Comparison of ENCODE assay signal across 8 cellular contexts in genomic region chr7:138979988-138980574, GRCh38. TPM values are rescaled to one million over a fixed set of nuclear protein-coding genes. Genes with fewer than 3 reads are reported as not detected.
A peak's percentile ranks its signal among the peaks of the same experiment; 100 is the strongest.
DNase-seq lines count a peak whose midpoint lies in the region; ATAC-seq and TF ChIP-seq lines count a peak whose summit lies in the region.

No MANE protein-coding gene starts in this region.

- H3K36me3 Mint-ChIP-seq in naive B cell = no peaks in the 10 kb centered on the region

- H2AK9ac ChIP-seq in IMR-90 (replicated peaks; ENCODE audit: low read depth, low read length, poor library complexity) = peak overlapping the region; percentile 71

- H3K56ac ChIP-seq in IMR-90 (ENCODE audit: extremely low read depth, insufficient read depth, low read length) = no peak overlapping the region

- H3K27ac ChIP-seq in IMR-90 (ENCODE audit: insufficient read depth, low read length) = no peak overlapping the region
- H3K27ac ChIP-seq in caudate nucleus (ENCODE audit: low read depth, low read length) = peak overlapping the region; percentile 40

- 0 out of 2 replicates have a peak, but pooled peaks cover 5% of the 10 kb centered on the region for H4K20me1 ChIP-seq in IMR-90 (ENCODE audit: insufficient read depth, low read length)

- no TSS peak for BruUV-seq in IMR-90 (replicated peaks; lab: Mats Ljungman, UMichigan)

- no peak for TF ChIP-seq RAD21 in IMR-90 (IDR thresholded peaks at IDR 0.05; ENCODE audit: low read length)

- H3K4me1 ChIP-seq in BE2C (peaks cover 10% of the 10 kb centered on the region; the same call in 1 of the 2 replicates), IMR-90 (ENCODE audit: control insufficient read depth, insufficient read depth, low read length) (peaks cover 3% of the 10 kb centered on the region; the same call in 1 of the 2 replicates)

- H2AFZ ChIP-seq in IMR-90 (replicated peaks; ENCODE audit: low read length, poor library complexity) = peak overlapping the region; percentile 85

- no peak for ATAC-seq in IMR-90 (ENCODE audit: low read depth)
- ATAC-seq in naive B cell (ENCODE audit: low read depth in 2 of 2) = no peak
- no peak for ATAC-seq in HG03432 (IDR thresholded peaks at IDR 0.05; ENCODE audit: unreplicated experiment)

- peak overlapping the region; percentile 82 for H3K4me2 ChIP-seq in IMR-90 (ENCODE audit: low read depth, low read length)

- H3K14ac ChIP-seq in IMR-90 (replicated peaks; ENCODE audit: low read depth, low read length) = no peak overlapping the region; the same call in 1 of the 2 replicates

- peaks cover 9 to 16% (median 15%) of the 10 kb centered on the region in 3 donors for H3K4me1 Mint-ChIP-seq in naive B cell

- no peak overlapping the region for H4K91ac ChIP-seq in IMR-90 (ENCODE audit: insufficient read depth, low read depth, low read length)

- H3K36me3 ChIP-seq in BE2C (no peaks in the 10 kb centered on the region), IMR-90 (ENCODE audit: control insufficient read depth, insufficient read depth, low read length) (no peaks in the 10 kb centered on the region)

- H3K4me3 Mint-ChIP-seq in naive B cell = peak overlapping the region; percentile 91 to 96 (median 94)

- peak overlapping the region in 1 of 6 donors; percentile 91 for H3K27ac Mint-ChIP-seq in naive B cell

- peaks cover 34 to 47% (median 43%) of the 10 kb centered on the region in 3 donors for H3K27me3 Mint-ChIP-seq in naive B cell

- CTCF ChIA-PET in IMR-90 (lab: Yijun Ruan, JAX) = interaction anchor here (0.6 to 1.7 kb wide), 4 partner anchors 10 to 94 kb away, joined by 3 to 6 read pairs (median 3); no protein-coding TSS in a partner anchor

- no peaks in the 10 kb centered on the region for H3K9me3 ChIP-seq in BE2C
- no peaks in the 10 kb centered on the region for H3K9me3 ChIP-seq in IMR-90 (ENCODE audit: control insufficient read depth, insufficient read depth, low read length)

- intact Hi-C loops in IMR-90 (cut with micrococcal nuclease) = loop anchor here (2.0 to 5.0 kb wide), 2 partner anchors 53 to 241 kb away; no protein-coding TSS in a partner anchor

- peak; percentile 23 for DNase-seq in BE2C
- no peak for DNase-seq in IMR-90
- DNase-seq in caudate nucleus (lab: John Stamatoyannopoulos, UW) = no peak
- no peak for DNase-seq in naive B cell
- no peak for DNase-seq in NCI-H187 (lab: John Stamatoyannopoulos, UW)
- DNase-seq in AG08396 (ENCODE audit: low spot score) = no peak
- DNase-seq in MV-4-11 (lab: John Stamatoyannopoulos, UW) = no peak

- no peak overlapping the region for H4K5ac ChIP-seq in IMR-90 (ENCODE audit: low read depth, low read length)

- no peak overlapping the region for H2AK5ac ChIP-seq in IMR-90 (ENCODE audit: low read depth, low read length)

- no peak for TF ChIP-seq POLR2A in IMR-90 (IDR thresholded peaks at IDR 0.05; ENCODE audit: low read depth, low read length)

- H2BK20ac ChIP-seq in IMR-90 (ENCODE audit: low read depth, low read length) = no peak overlapping the region

- H2BK15ac ChIP-seq in IMR-90 (ENCODE audit: low read depth, low read length) = no peak overlapping the region

- POLR2A ChIA-PET in IMR-90 (lab: Charles Lee; ENCODE audit: unreplicated experiment) = no interaction called here

- no peak for TF ChIP-seq CTCF in BE2C (IDR thresholded peaks at IDR 0.05; ENCODE audit: low read depth, low read length)
- no peak for TF ChIP-seq CTCF in IMR-90 (conservative IDR thresholded peaks at IDR 0.05; ENCODE audit: low read depth, low read length)

- 15% methylated on average over 5 of the region's 9 CpGs; no CpG with 5 or more reads in 1 of the 2 experiments for WGBS in IMR-90 (ENCODE audit: extremely low coverage in 2 of 2, insufficient read length in 1 of 2), 2 experiments

- H3K23ac ChIP-seq in IMR-90 (ENCODE audit: low read depth, low read length) = peak overlapping the region; percentile 49

- in situ Hi-C loops in IMR-90 (cut with MboI; ENCODE audit: low sequenced_read_pairs) = no loop called here

- peak overlapping the region; percentile 91 for H3K4me3 ChIP-seq in BE2C (ENCODE audit: low read depth, low read length)
- peak overlapping the region; percentile 73 for H3K4me3 ChIP-seq in IMR-90 (ENCODE audit: insufficient read depth, low read depth, low read length)

- H3K4ac ChIP-seq in IMR-90 (ENCODE audit: low read depth, low read length) = no peak overlapping the region

- H3K9ac ChIP-seq in IMR-90 (ENCODE audit: low read depth, low read length) = peak overlapping the region; percentile 61; the same call in 1 of the 2 replicates

- dilution Hi-C loops in IMR-90 (cut with HindIII; ENCODE audit: low sequenced_read_pairs, unreplicated experiment) = no loop called here

- peaks cover 6 to 20% of the 10 kb centered on the region in 2 experiments; a peak in 3 of 4 replicates for H3K79me1 ChIP-seq in IMR-90 (ENCODE audit: low read depth in 1 of 2, low read length in 2 of 2)

- H4K8ac ChIP-seq in IMR-90 (ENCODE audit: low read depth in 2 of 2, low read length in 2 of 2) = no peak overlapping the region

- no peak overlapping the region for H2BK5ac ChIP-seq in IMR-90 (ENCODE audit: low read depth, low read length, poor library complexity, severe bottlenecking)

- no peaks in the 10 kb centered on the region for H3K9me3 Mint-ChIP-seq in naive B cell

- H2BK120ac ChIP-seq in IMR-90 (ENCODE audit: low read depth, low read length) = no peak overlapping the region

- H3K27me3 ChIP-seq in BE2C (no peaks in the 10 kb centered on the region), IMR-90 (ENCODE audit: control insufficient read depth, insufficient read depth, low read length) (peaks cover 2% of the 10 kb centered on the region; the same call in 1 of the 2 replicates)

- peaks cover 4% of the 10 kb centered on the region; the same call in 1 of the 2 replicates for H3K9me1 ChIP-seq in IMR-90 (ENCODE audit: insufficient read depth, low read length)

- H3K18ac ChIP-seq in IMR-90 (ENCODE audit: low read depth, low read length) = no peak overlapping the region

TF ChIP-seq in IMR-90, 13 proteins besides CTCF, POLR2A, EP300 and RAD21:
- no peak for TF ChIP-seq RFX5 (IDR thresholded peaks at IDR 0.05; ENCODE audit: low read depth, low read length)
- no peak for TF ChIP-seq RCOR1 (IDR thresholded peaks at IDR 0.05; ENCODE audit: insufficient replicate concordance, low read length)
- no peak for TF ChIP-seq NFE2L2 (IDR thresholded peaks at IDR 0.05; ENCODE audit: low read depth, low read length)
- no peak for TF ChIP-seq SMC3 (IDR thresholded peaks at IDR 0.05; ENCODE audit: low read depth, low read length)
- no peak for TF ChIP-seq ELK1 (IDR thresholded peaks at IDR 0.05; ENCODE audit: borderline replicate concordance, low read depth, low read length)
- TF ChIP-seq USF2 (IDR thresholded peaks at IDR 0.05; ENCODE audit: low read depth, low read length) = no peak
- TF ChIP-seq MAFK (IDR thresholded peaks at IDR 0.05; ENCODE audit: low read depth, low read length) = no peak

RNA-seq across cellular contexts. Expression of gene KIAA1549, which starts 1.1 kb away (rescaled TPM):
- polyA plus RNA-seq in BE2C (2012; ENCODE audit: insufficient read depth, insufficient read length, low read depth) = 13.2 TPM
- 1.1 and 1.3 TPM in 2 replicates for total RNA-seq in IMR-90 (2012; rRNA removed)
- polyA plus RNA-seq in IMR-90 (2012; rRNA removed) (3.2 and 3.3 TPM in 2 replicates), naive B cell (ENCODE audit: low read depth in 6 of 6) (under 1 TPM in 1 of 6 donors, not detected in 5; 0.05 TPM)
- 1.6 and 2.4 TPM in 2 replicates for polyA plus RNA-seq in IMR-90 (2012; cell fraction: cytosol; rRNA removed)
- 3.0 and 3.1 TPM in 2 replicates for polyA plus RNA-seq in IMR-90 (2012; cell fraction: nucleus; rRNA removed; ENCODE audit: low replicate concordance)

RNA-seq across cellular contexts. Expression of gene ZC3HAV1L, which starts 55.8 kb away (rescaled TPM):
- 7.7 TPM for polyA plus RNA-seq in BE2C (2012; ENCODE audit: insufficient read depth, insufficient read length, low read depth)
- 4.5 and 4.7 TPM in 2 replicates for total RNA-seq in IMR-90 (2012; rRNA removed)
- polyA plus RNA-seq in IMR-90 (2012; rRNA removed) (7.4 and 9.4 TPM in 2 replicates), naive B cell (ENCODE audit: low read depth in 6 of 6) (under 1 TPM in 1 of 6 donors, not detected in 5; 0.18 TPM)
- 7.2 and 9.3 TPM in 2 replicates for polyA plus RNA-seq in IMR-90 (2012; cell fraction: cytosol; rRNA removed)
- 11.5 and 13.7 TPM in 2 replicates for polyA plus RNA-seq in IMR-90 (2012; cell fraction: nucleus; rRNA removed; ENCODE audit: low replicate concordance)

Comparison
In these comparisons a context has a peak if more than half of its experiments do, and no peak if none do; other contexts are left out.
1. RNA of gene ZC3HAV1L, which starts 55.8 kb away (polyA plus RNA-seq): 7.2 to 13.7 TPM in IMR-90; 0.18 TPM in naive B cell; every median in the first group is over 4 times any median in the second.